Comparison of ENCODE assay signal across 8 cellular contexts in the genomic region with DNA sequence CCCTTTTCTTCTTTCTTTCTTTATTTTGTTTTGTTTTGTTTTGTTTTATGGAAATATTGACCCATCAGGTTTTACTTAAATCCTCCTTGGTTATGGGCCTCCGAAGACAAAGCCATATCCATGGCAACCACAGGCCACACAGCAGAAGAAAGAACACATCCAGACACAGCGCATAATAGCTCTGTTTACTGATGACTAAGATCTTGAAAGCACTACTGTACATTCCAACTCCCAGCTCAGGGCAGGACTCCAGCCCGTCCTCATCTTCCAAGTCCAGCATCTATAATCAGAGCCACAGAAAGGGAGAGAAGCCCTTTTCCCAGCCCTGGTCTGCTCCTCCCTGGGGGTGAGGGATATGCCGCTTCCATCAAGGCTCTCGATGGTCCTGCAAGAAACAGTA.
A peak's percentile ranks its signal among the peaks of the same experiment; 100 is the strongest.
DNase-seq lines count a peak whose midpoint lies in the region; ATAC-seq and TF ChIP-seq lines count a peak whose summit lies in the region.

No MANE protein-coding gene starts in this region.

- no peaks in the 10 kb centered on the region for H3K79me2 ChIP-seq in GM23248 (ENCODE audit: insufficient read depth)

- no peak overlapping the region for H3K4me3 ChIP-seq in GM23248
- no peak overlapping the region for H3K4me3 ChIP-seq in adrenal gland
- H3K4me3 ChIP-seq in right cardiac atrium (ENCODE audit: low read length): no peak overlapping the region
- H3K4me3 ChIP-seq in gastrocnemius medialis: no peak overlapping the region

- no peaks in the 10 kb centered on the region for H4K20me1 ChIP-seq in GM23248 (ENCODE audit: insufficient read depth)

- in situ Hi-C loops in GM23248 (cut with MboI): no loop called here
- in situ Hi-C loops in gastrocnemius medialis (cut with MboI; ENCODE audit: low sequenced_read_pairs in 4 of 4): no loop called here

- no peaks in the 10 kb centered on the region for H3K27me3 ChIP-seq in GM23248 (replicated peaks; ENCODE audit: insufficient read depth)
- H3K27me3 ChIP-seq in adrenal gland: no peaks in the 10 kb centered on the region
- H3K27me3 ChIP-seq in right cardiac atrium (ENCODE audit: control insufficient read depth, insufficient read depth): no peaks in the 10 kb centered on the region
- no peaks in the 10 kb centered on the region for H3K27me3 ChIP-seq in gastrocnemius medialis

- H3K36me3 Mint-ChIP-seq in stimulated activated naive B cell treated with anti-CD40 and anti-IgM and Interleukin-4, amounts not matched to agents 10 μg/mL and 1 μg/mL and 100 μg/mL, for 72 hours: no peaks in the 10 kb centered on the region

- TF ChIP-seq POLR2A in adrenal gland (IDR thresholded peaks at IDR 0.05) (no peak), gastrocnemius medialis (IDR thresholded peaks at IDR 0.05) (no peak)

- peak; percentile 68 to 75 for ATAC-seq in right cardiac atrium
- ATAC-seq in gastrocnemius medialis: peak; percentile 72 to 89
- ATAC-seq in HG02798 (IDR thresholded peaks at IDR 0.05; ENCODE audit: poor library complexity, unreplicated experiment): no peak
- no peak for ATAC-seq in stimulated activated naive B cell treated with anti-CD40 and anti-IgM and Interleukin-4, amounts not matched to agents 10 μg/mL and 1 μg/mL and 100 μg/mL, for 72 hours (replicated peaks)
- ATAC-seq in HG03159 (IDR thresholded peaks at IDR 0.05; ENCODE audit: unreplicated experiment): no peak

- H3K9me3 ChIP-seq in GM23248 (ENCODE audit: low read depth): no peaks in the 10 kb centered on the region
- H3K9me3 ChIP-seq in adrenal gland (replicated peaks in 1 of 3): no peaks in the 10 kb centered on the region
- no peaks in the 10 kb centered on the region for H3K9me3 ChIP-seq in right cardiac atrium (ENCODE audit: control insufficient read depth, low read length)
- H3K9me3 ChIP-seq in gastrocnemius medialis: no peaks in the 10 kb centered on the region

- 0 to 3% methylated on average over 5 of the region's 5 CpGs for WGBS in GM23248 (ENCODE audit: low coverage in 1 of 2, low lambda C conversion rate in 2 of 2, missing lambda C conversion rate in 2 of 2), 2 experiments
- 53 to 72% (median 62%) methylated on average over 5 of the region's 5 CpGs for WGBS in adrenal gland, 4 donors
- 53% methylated on average over 5 of the region's 5 CpGs for WGBS in right cardiac atrium

- no peaks in the 10 kb centered on the region for H3K36me3 ChIP-seq in GM23248 (ENCODE audit: low read depth)
- H3K36me3 ChIP-seq in adrenal gland (replicated peaks in 1 of 2): no peaks in the 10 kb centered on the region
- H3K36me3 ChIP-seq in gastrocnemius medialis: no peaks in the 10 kb centered on the region

- TF ChIP-seq CTCF in adrenal gland (IDR thresholded peaks at IDR 0.05): no peak
- TF ChIP-seq CTCF in gastrocnemius medialis (IDR thresholded peaks at IDR 0.05 in 4 of 5, conservative IDR thresholded peaks at IDR 0.05 in 1 of 5): no peak

- peaks cover 26% of the 10 kb centered on the region for H3F3A ChIP-seq in GM23248 (ENCODE audit: insufficient read depth)

- H3K27me3 Mint-ChIP-seq in stimulated activated naive B cell treated with anti-CD40 and anti-IgM and Interleukin-4, amounts not matched to agents 10 μg/mL and 1 μg/mL and 100 μg/mL, for 72 hours: peaks cover 23 to 29% of the 10 kb centered on the region in 2 donors

- peak overlapping the region; percentile 83 for H3K9ac ChIP-seq in GM23248

- no peak overlapping the region for H2AFZ ChIP-seq in GM23248

- H3K9me3 Mint-ChIP-seq in stimulated activated naive B cell treated with anti-CD40 and anti-IgM and Interleukin-4, amounts not matched to agents 10 μg/mL and 1 μg/mL and 100 μg/mL, for 72 hours: no peaks in the 10 kb centered on the region

- H3K9me2 ChIP-seq in GM23248 (ENCODE audit: insufficient read depth): no peaks in the 10 kb centered on the region

- H3K4me3 Mint-ChIP-seq in stimulated activated naive B cell treated with anti-CD40 and anti-IgM and Interleukin-4, amounts not matched to agents 10 μg/mL and 1 μg/mL and 100 μg/mL, for 72 hours: no peak overlapping the region

- peak; percentile 98 for DNase-seq in GM23248
- peak in 6 of 7 donors; percentile 32 to 72 (median 41) for DNase-seq in adrenal gland
- DNase-seq in right cardiac atrium: peak; percentile 64 to 88 (median 68)
- peak; percentile 73 to 79 for DNase-seq in gastrocnemius medialis
- DNase-seq in activated CD4-positive, alpha-beta T cell treated with anti-CD3 and anti-CD28 coated beads, Interleukin-2, amount 50 U/mL, for 4 hours: no peak
- no peak for DNase-seq in stimulated activated naive B cell treated with anti-CD40 and anti-IgM and Interleukin-4, amounts not matched to agents 10 μg/mL and 1 μg/mL and 100 μg/mL, for 72 hours

- no peak overlapping the region for H3K27ac Mint-ChIP-seq in stimulated activated naive B cell treated with anti-CD40 and anti-IgM and Interleukin-4, amounts not matched to agents 10 μg/mL and 1 μg/mL and 100 μg/mL, for 72 hours

- H3K4me1 ChIP-seq in GM23248 (ENCODE audit: insufficient read depth) (peaks cover 37% of the 10 kb centered on the region), adrenal gland (replicated peaks in 1 of 2) (peaks cover 17 to 42% of the 10 kb centered on the region in 2 donors), right cardiac atrium (ENCODE audit: control insufficient read depth, insufficient read depth, low read length) (peaks cover 19% of the 10 kb centered on the region), gastrocnemius medialis (peaks cover 47 to 56% of the 10 kb centered on the region in 2 donors)

- intact Hi-C loops in adrenal gland (cut with DNase I) (no loop called here), right cardiac atrium (cut with DNase I) (no loop called here), gastrocnemius medialis (cut with DNase I; ENCODE audit: low total_unique reads) (loop anchor here (5.0 kb wide), 1 partner anchor 62 kb away; no protein-coding TSS in a partner anchor)

- H3K4me1 Mint-ChIP-seq in stimulated activated naive B cell treated with anti-CD40 and anti-IgM and Interleukin-4, amounts not matched to agents 10 μg/mL and 1 μg/mL and 100 μg/mL, for 72 hours: no peaks in the 10 kb centered on the region

- H3K4me2 ChIP-seq in GM23248 (ENCODE audit: unreplicated experiment): peak overlapping the region; percentile 76

- H3K27ac ChIP-seq in GM23248: peak overlapping the region; percentile 95
- H3K27ac ChIP-seq in adrenal gland: peak overlapping the region in 2 of 5 donors; percentile 83 to 84
- H3K27ac ChIP-seq in right cardiac atrium (ENCODE audit: low read length): peak overlapping the region; percentile 33
- peak overlapping the region; percentile 82 to 91 (median 86) for H3K27ac ChIP-seq in gastrocnemius medialis

Comparison
In these comparisons a context has a peak if more than half of its experiments do, and no peak if none do; other contexts are left out.
1. DNase-seq: peak in GM23248 (single experiment), adrenal gland (6 of 7), right cardiac atrium (3 of 3) and gastrocnemius medialis (2 of 2); none in activated CD4-positive, alpha-beta T cell treated with anti-CD3 and anti-CD28 coated beads, Interleukin-2, amount 50 U/mL, for 4 hours (0 of 2) and stimulated activated naive B cell treated with anti-CD40 and anti-IgM and Interleukin-4, amounts not matched to agents 10 μg/mL and 1 μg/mL and 100 μg/mL, for 72 hours (single experiment).
2. ATAC-seq: peak in right cardiac atrium (2 of 2) and gastrocnemius medialis (2 of 2); none in HG02798 (single experiment), stimulated activated naive B cell treated with anti-CD40 and anti-IgM and Interleukin-4, amounts not matched to agents 10 μg/mL and 1 μg/mL and 100 μg/mL, for 72 hours (0 of 2) and HG03159 (single experiment).